13 cellular contexts compared by ENCODE assay signal in the genomic region with DNA sequence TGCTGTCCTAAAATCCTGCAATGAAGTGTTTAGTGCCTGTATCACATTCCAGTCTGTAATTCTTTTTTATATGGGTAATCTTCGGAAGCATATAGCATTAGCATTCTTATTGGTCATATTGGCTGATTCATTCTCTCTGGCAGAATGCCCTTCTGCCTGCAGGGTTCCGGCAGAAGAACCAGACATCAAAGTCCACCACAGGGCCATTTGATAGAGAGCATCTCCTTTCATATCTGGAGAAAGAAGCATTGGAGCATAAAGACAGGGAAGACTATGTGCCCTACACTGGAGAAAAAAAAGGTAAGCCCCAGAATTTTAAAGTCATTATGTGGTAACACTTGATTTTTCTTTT. TPM values are rescaled to one million over a fixed set of nuclear protein-coding genes. Genes with fewer than 3 reads are reported as not detected.
DNase-seq lines count a peak whose midpoint lies in the region; ATAC-seq, FAIRE-seq and TF ChIP-seq lines count a peak whose summit lies in the region.
"Had no signal": no experiment of that assay in that cellular context is flagged by ENCODE, and none has a peak within 500 bp of the region (broad histone marks: within the 10 kb centered on the region; RNA-seq: fewer than 3 reads in every experiment).

No MANE protein-coding gene starts in this region.

- no peak overlapping the region for H3K4me3 ChIP-seq in osteoblast (ENCODE audit: insufficient read depth, low read length)

- H3K36me3 Mint-ChIP-seq in activated CD4-positive, alpha-beta T cell treated with anti-CD3 and anti-CD28 coated beads, Interleukin-2, amount 10 ng/mL, durations not matched to agents 24 days and 14 days (ENCODE audit: low read depth) = peaks cover 55% of the 10 kb centered on the region

- peak overlapping the region; percentile 23 for H3K4me2 ChIP-seq in osteoblast (ENCODE audit: insufficient read depth, low read length)

- H3K27me3 ChIP-seq in osteoblast (ENCODE audit: insufficient read depth, low read length) = no peaks in the 10 kb centered on the region
- H3K27me3 ChIP-seq: neutrophil had no signal

- peaks cover 28% of the 10 kb centered on the region for H3K4me1 ChIP-seq in osteoblast (ENCODE audit: insufficient read depth, low read length)

- H2AFZ ChIP-seq in osteoblast (ENCODE audit: low read length) = no peak overlapping the region

- no peaks in the 10 kb centered on the region for H3K9me3 ChIP-seq in osteoblast (ENCODE audit: low read depth, low read length)
- H3K9me3 ChIP-seq: neutrophil had no signal

- peak overlapping the region; percentile 62 for H3K27ac ChIP-seq in osteoblast (ENCODE audit: low read depth, low read length)
- H3K27ac ChIP-seq: neutrophil had no signal

- no peaks in the 10 kb centered on the region for H3K9me3 Mint-ChIP-seq in activated CD4-positive, alpha-beta T cell treated with anti-CD3 and anti-CD28 coated beads, Interleukin-2, amount 10 ng/mL, durations not matched to agents 24 days and 14 days

- H3K27me3 Mint-ChIP-seq in activated CD4-positive, alpha-beta T cell treated with anti-CD3 and anti-CD28 coated beads, Interleukin-2, amount 10 ng/mL, durations not matched to agents 24 days and 14 days = no peaks in the 10 kb centered on the region

- ATAC-seq in HG03432 (IDR thresholded peaks at IDR 0.05; ENCODE audit: unreplicated experiment) = no peak

- peak; percentile 94 for DNase-seq in EH (ENCODE audit: low read depth)
- peak; percentile 85 for DNase-seq in RCC 7860 (ENCODE audit: low spot score)
- DNase-seq in dedifferentiated amniotic fluid mesenchymal stem cell (ENCODE audit: extremely low spot score) = peak; percentile 73
- DNase-seq in osteoblast (ENCODE audit: insufficient read length, low spot score, missing footprints) = no peak
- DNase-seq in cortex of kidney (lab: John Stamatoyannopoulos, UW) = no peak
- no peak for DNase-seq in activated CD4-positive, alpha-beta T cell treated with anti-CD3 and anti-CD28 coated beads, Interleukin-2, amount 10 ng/mL, durations not matched to agents 24 days and 14 days
- DNase-seq in NCI-H1417 (lab: John Stamatoyannopoulos, UW) = no peak
- DNase-seq: activated CD8-positive, alpha-beta memory T cell treated with anti-CD3 and anti-CD28 coated beads, Interleukin-2, amount 50 U/mL, for 4 hours; DND-41; NCI-H2029; SHP77 treated with DMSO at 0.1 percent for 48 hours had no signal

- TF ChIP-seq CTCF in osteoblast (IDR thresholded peaks at IDR 0.05; ENCODE audit: extremely low read depth, low read depth, low read length) = no peak

- intact Hi-C loops in activated CD4-positive, alpha-beta T cell treated with anti-CD3 and anti-CD28 coated beads, Interleukin-2, amount 10 ng/mL, durations not matched to agents 24 days and 14 days (cut with micrococcal nuclease) = no loop called here

- peaks cover 36% of the 10 kb centered on the region for H3K79me2 ChIP-seq in osteoblast (ENCODE audit: insufficient read depth, low read length)

- H3K27ac Mint-ChIP-seq in activated CD4-positive, alpha-beta T cell treated with anti-CD3 and anti-CD28 coated beads, Interleukin-2, amount 10 ng/mL, durations not matched to agents 24 days and 14 days = no peak overlapping the region

- peaks cover 17% of the 10 kb centered on the region for H3K4me1 Mint-ChIP-seq in activated CD4-positive, alpha-beta T cell treated with anti-CD3 and anti-CD28 coated beads, Interleukin-2, amount 10 ng/mL, durations not matched to agents 24 days and 14 days

- H4K20me1 ChIP-seq in osteoblast (ENCODE audit: insufficient read depth, low read length) = no peaks in the 10 kb centered on the region

- FAIRE-seq in RCC 7860 (lab: Jason Lieb, UNC) = peak; percentile 95

- H3K4me3 Mint-ChIP-seq in activated CD4-positive, alpha-beta T cell treated with anti-CD3 and anti-CD28 coated beads, Interleukin-2, amount 10 ng/mL, durations not matched to agents 24 days and 14 days = no peak overlapping the region

- peaks cover 9% of the 10 kb centered on the region for H3K36me3 ChIP-seq in osteoblast (ENCODE audit: insufficient read depth, low read length)

RNA-seq across cellular contexts. Expression of gene TMOD3, which starts 39.6 kb away (rescaled TPM):
- 44.5 and 49.8 TPM in 2 replicates for total RNA-seq in osteoblast
- 60.8 and 66.6 TPM in 2 replicates for total RNA-seq in activated CD4-positive, alpha-beta T cell treated with anti-CD3 and anti-CD28 coated beads, Interleukin-2, amount 10 ng/mL, durations not matched to agents 24 days and 14 days

Comparison
In these comparisons a context has a peak if more than half of its experiments do, and no peak if none do; other contexts are left out.
1. DNase-seq: peak in EH (single experiment), RCC 7860 (single experiment) and dedifferentiated amniotic fluid mesenchymal stem cell (single experiment); none in osteoblast (single experiment), cortex of kidney (single experiment), activated CD4-positive, alpha-beta T cell treated with anti-CD3 and anti-CD28 coated beads, Interleukin-2, amount 10 ng/mL, durations not matched to agents 24 days and 14 days (single experiment) and NCI-H1417 (0 of 3).